25 cellular contexts compared by ENCODE assay signal in the genomic region with DNA sequence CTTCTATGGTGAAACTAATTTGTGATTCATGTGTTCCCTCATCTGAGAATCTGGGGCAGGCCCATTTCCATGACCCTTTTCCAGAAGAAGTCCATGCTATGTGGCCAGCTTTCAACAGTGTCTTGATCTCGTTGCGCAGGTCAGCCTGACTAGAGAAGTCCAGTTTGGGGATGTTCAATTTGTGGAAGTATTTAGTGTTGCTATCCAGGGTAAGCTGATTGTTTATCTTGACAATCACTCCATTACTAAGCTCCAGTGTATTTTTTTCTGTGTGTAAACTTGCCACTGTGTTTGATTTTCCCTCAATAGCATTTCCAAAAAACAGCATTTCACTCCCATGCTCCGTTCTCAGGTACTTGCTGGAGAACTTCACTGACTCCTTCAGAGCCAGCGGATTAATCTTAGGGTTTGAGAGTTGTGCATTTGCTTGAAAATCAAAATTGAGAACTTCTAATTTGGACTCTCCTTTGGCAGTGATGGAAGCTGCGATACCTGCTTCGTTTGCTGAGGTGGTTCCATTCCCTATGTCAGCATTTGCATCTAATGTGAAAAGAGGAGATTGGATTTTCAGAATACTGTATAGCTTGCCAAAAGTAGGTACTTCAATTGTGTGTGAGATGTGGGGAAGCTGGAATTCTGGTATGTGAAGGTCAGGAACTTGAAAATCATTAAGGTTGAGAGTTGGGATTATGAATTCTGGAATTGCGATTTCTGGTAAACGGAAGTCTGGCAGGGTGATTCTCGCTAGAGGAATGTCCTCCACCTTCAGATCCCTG. TPM values are rescaled to one million over a fixed set of nuclear protein-coding genes. Genes with fewer than 3 reads are reported as not detected.
"Had no signal": no experiment of that assay in that cellular context is flagged by ENCODE, and none has a peak within 500 bp of the region (broad histone marks: within the 10 kb centered on the region; RNA-seq: fewer than 3 reads in every experiment).

No MANE protein-coding gene starts in this region.

- H3K4me2 ChIP-seq: neural progenitor cell had no signal

- H3K27ac ChIP-seq: neural progenitor cell, ovary, parathyroid adenoma, psoas muscle, skin epidermis, stomach, thoracic aorta, thyroid gland, tibial nerve, upper lobe of left lung, vagina had no signal

- FAIRE-seq: urothelium cell line had no signal

- ATAC-seq: natural killer cell; psoas muscle; right cardiac atrium; sciatic nerve; stimulated activated effector memory CD8-positive, alpha-beta T cell treated with anti-CD3 and anti-CD28 coated beads, Interleukin-12 subunit alpha, Interleukin-12 subunit beta, amount 100 ng/mL, for 72 hours; stimulated activated naive B cell treated with anti-CD40 and anti-IgM and Interleukin-4, amounts not matched to agents 10 μg/mL and 1 μg/mL and 100 μg/mL, for 72 hours had no signal

- H3K9ac ChIP-seq: neural progenitor cell, parathyroid adenoma had no signal

- H3K4me1 ChIP-seq: neural progenitor cell, parathyroid adenoma, stomach, thyroid gland, tibial nerve, upper lobe of left lung, vagina had no signal

- H3K9me3 ChIP-seq: ovary, psoas muscle, stomach, thoracic aorta, thyroid gland, tibial nerve, upper lobe of left lung, vagina had no signal

- H3K36me3 ChIP-seq: neural progenitor cell, ovary, stomach, thyroid gland, tibial nerve, upper lobe of left lung, vagina had no signal

- H2AFZ ChIP-seq: neural progenitor cell, parathyroid adenoma had no signal

- H3K79me2 ChIP-seq: parathyroid adenoma had no signal

- H3K27me3 ChIP-seq: ovary, stomach, thyroid gland, tibial nerve, upper lobe of left lung, vagina had no signal

- DNase-seq: natural killer cell; occipital lobe; ovary; posterior cingulate gyrus; psoas muscle; right cardiac atrium; stimulated activated CD4-positive, alpha-beta T cell treated with anti-CD3 and anti-CD28 coated beads, Interleukin-15, amount 100 ng/mL, for 24 hours; stimulated activated CD4-positive, alpha-beta T cell treated with anti-CD3 and anti-CD28 coated beads, Interleukin-2, amount 100 ng/mL, for 24 hours; stimulated activated CD4-positive, alpha-beta T cell treated with anti-CD3 and anti-CD28 coated beads, Interleukin-2, amount 100 ng/mL, for 48 hours; stimulated activated CD4-positive, alpha-beta T cell treated with anti-CD3 and anti-CD28 coated beads, Interleukin-4, amount 100 ng/mL, for 24 hours; stimulated activated naive B cell treated with anti-CD40 and anti-IgM and Interleukin-4, amounts not matched to agents 10 μg/mL and 1 μg/mL and 100 μg/mL, for 72 hours; stimulated activated naive CD4-positive, alpha-beta T cell treated with Interleukin-2 at 50 U/mL for 16 hours; stomach; thyroid gland; upper lobe of left lung had no signal

- H3K4me3 ChIP-seq: neural progenitor cell, ovary, psoas muscle, skin epidermis, stomach, thoracic aorta, thyroid gland, tibial nerve, upper lobe of left lung, vagina had no signal

RNA-seq across cellular contexts. Expression of gene APOB, which starts 35.7 kb away (rescaled TPM):
- total RNA-seq: natural killer cell, vagina had no signal
- polyA plus RNA-seq: neural cell had no signal
